In genomic region chr2:37322368-37322767, GRCh38 we compare ENCODE assay signal across 11 cellular contexts. TPM values are rescaled to one million over a fixed set of nuclear protein-coding genes. Genes with fewer than 3 reads are reported as not detected.
DNase-seq lines count a peak whose midpoint lies in the region; ATAC-seq and TF ChIP-seq lines count a peak whose summit lies in the region.
"Had no signal": no experiment of that assay in that cellular context is flagged by ENCODE, and none has a peak within 500 bp of the region (broad histone marks: within the 10 kb centered on the region; RNA-seq: fewer than 3 reads in every experiment).

No MANE protein-coding gene starts in this region.

- POLR2A ChIA-PET in activated CD8-positive, alpha-beta T cell treated with anti-CD3 and anti-CD28 coated beads for 36 hours (lab: Charles Lee), result interaction anchor here (0.6 to 1.1 kb wide), 2 partner anchors 243 to 549 kb away, joined by 3 read pairs; no protein-coding TSS in a partner anchor
- POLR2A ChIA-PET in activated CD8-positive, alpha-beta T cell treated with anti-CD3 and anti-CD28 coated beads, Interleukin-2, amount 10 ng/mL, durations not matched to agents 7 days and 5 days (lab: Charles Lee), result no interaction called here

- H2AFZ ChIP-seq in SU-DHL-6 (ENCODE audit: low read depth, low read length, severe bottlenecking), result no peak overlapping the region
- H2AFZ ChIP-seq in hepatocyte, result no peak overlapping the region

- H3K27ac ChIP-seq in SU-DHL-6 (ENCODE audit: low read depth, low read length), result peak overlapping the region; percentile 81
- H3K27ac ChIP-seq in hepatocyte, result no peak overlapping the region
- H3K27ac ChIP-seq in suprapubic skin, result no peak overlapping the region
- H3K27ac ChIP-seq: HL-60, SJCRH30 had no signal

- peak; percentile 26 for ATAC-seq in activated CD8-positive, alpha-beta T cell treated with anti-CD3 and anti-CD28 coated beads for 36 hours
- no peak for ATAC-seq in activated CD8-positive, alpha-beta T cell treated with anti-CD3 and anti-CD28 coated beads, Interleukin-2, amount 10 ng/mL, durations not matched to agents 7 days and 5 days
- no peak for ATAC-seq in HG02571 (IDR thresholded peaks at IDR 0.05; ENCODE audit: unreplicated experiment)

- H3K4me3 Mint-ChIP-seq in activated CD8-positive, alpha-beta T cell treated with anti-CD3 and anti-CD28 coated beads for 36 hours, result peak overlapping the region; percentile 93
- no peak overlapping the region for H3K4me3 Mint-ChIP-seq in activated CD8-positive, alpha-beta T cell treated with anti-CD3 and anti-CD28 coated beads, Interleukin-2, amount 10 ng/mL, durations not matched to agents 7 days and 5 days

- H3K4me1 ChIP-seq in hepatocyte (ENCODE audit: insufficient read depth) (peaks cover 14% of the 10 kb centered on the region), suprapubic skin (peaks cover 67% of the 10 kb centered on the region)

- peak overlapping the region; percentile 61 for H3K27ac Mint-ChIP-seq in activated CD8-positive, alpha-beta T cell treated with anti-CD3 and anti-CD28 coated beads for 36 hours
- H3K27ac Mint-ChIP-seq in activated CD8-positive, alpha-beta T cell treated with anti-CD3 and anti-CD28 coated beads, Interleukin-2, amount 10 ng/mL, durations not matched to agents 7 days and 5 days, result no peak overlapping the region

- H3K9me2 ChIP-seq in SU-DHL-6 (replicated peaks; ENCODE audit: insufficient read depth, low read length), result no peaks in the 10 kb centered on the region
- no peaks in the 10 kb centered on the region for H3K9me2 ChIP-seq in hepatocyte (replicated peaks; ENCODE audit: insufficient read depth)

- H3K79me2 ChIP-seq in SU-DHL-6 (ENCODE audit: insufficient read depth, low read length) (peaks cover 68% of the 10 kb centered on the region), hepatocyte (peaks cover 64% of the 10 kb centered on the region)

- peak overlapping the region; percentile 89 for H3K9ac ChIP-seq in SU-DHL-6 (ENCODE audit: low read length)

- no peaks in the 10 kb centered on the region for H3K9me3 ChIP-seq in SU-DHL-6 (ENCODE audit: insufficient read depth, low read length)
- no peaks in the 10 kb centered on the region for H3K9me3 ChIP-seq in hepatocyte (ENCODE audit: low read depth)
- no peaks in the 10 kb centered on the region for H3K9me3 ChIP-seq in suprapubic skin
- H3K9me3 ChIP-seq: SJCRH30 had no signal

- no peak for DNase-seq in activated CD8-positive, alpha-beta T cell treated with anti-CD3 and anti-CD28 coated beads for 36 hours
- no peak for DNase-seq in activated CD8-positive, alpha-beta T cell treated with anti-CD3 and anti-CD28 coated beads, Interleukin-2, amount 10 ng/mL, durations not matched to agents 7 days and 5 days
- DNase-seq in hepatocyte (ENCODE audit: low spot score) (no peak), suprapubic skin (ENCODE audit: low spot score in 2 of 2) (no peak), ecto neural progenitor cell (ENCODE audit: low spot score) (no peak)
- no peak for DNase-seq in stimulated activated CD4-positive, alpha-beta T cell treated with anti-CD3 and anti-CD28 coated beads, Interleukin-4, amount 100 ng/mL, for 24 hours
- DNase-seq: activated naive CD4-positive, alpha-beta T cell treated with Interleukin-2 at 50 U/mL for 16 hours had no signal

- intact Hi-C loops in activated CD8-positive, alpha-beta T cell treated with anti-CD3 and anti-CD28 coated beads for 36 hours (cut with micrococcal nuclease), result loop anchor here (5.0 kb wide), 1 partner anchor 70 kb away; no protein-coding TSS in a partner anchor

- H3K27me3 ChIP-seq in SU-DHL-6 (ENCODE audit: low read length) (no peaks in the 10 kb centered on the region), hepatocyte (no peaks in the 10 kb centered on the region), suprapubic skin (no peaks in the 10 kb centered on the region)
- H3K27me3 ChIP-seq: SJCRH30 had no signal

- H3K9me3 Mint-ChIP-seq in activated CD8-positive, alpha-beta T cell treated with anti-CD3 and anti-CD28 coated beads for 36 hours, result no peaks in the 10 kb centered on the region
- no peaks in the 10 kb centered on the region for H3K9me3 Mint-ChIP-seq in activated CD8-positive, alpha-beta T cell treated with anti-CD3 and anti-CD28 coated beads, Interleukin-2, amount 10 ng/mL, durations not matched to agents 7 days and 5 days (ENCODE audit: insufficient read depth)

- H3F3A ChIP-seq in SU-DHL-6 (ENCODE audit: insufficient read depth), result peaks cover 42% of the 10 kb centered on the region

- CTCF ChIA-PET in activated CD8-positive, alpha-beta T cell treated with anti-CD3 and anti-CD28 coated beads for 36 hours (lab: Charles Lee), result interaction anchor here (0.6 to 1.6 kb wide), 5 partner anchors 19 to 103 kb away, joined by 3 to 7 read pairs (median 3); no protein-coding TSS in a partner anchor
- CTCF ChIA-PET in activated CD8-positive, alpha-beta T cell treated with anti-CD3 and anti-CD28 coated beads, Interleukin-2, amount 10 ng/mL, durations not matched to agents 7 days and 5 days (lab: Charles Lee), result interaction anchor here (1.4 to 2.2 kb wide), 3 partner anchors 16 to 555 kb away, joined by 4 to 6 read pairs (median 5); no protein-coding TSS in a partner anchor

- H3K4me3 ChIP-seq in SU-DHL-6 (ENCODE audit: insufficient read depth, low read length, poor library complexity, severe bottlenecking) (peak overlapping the region; percentile 98), hepatocyte (no peak overlapping the region), suprapubic skin (peak overlapping the region; percentile 82)

- H3K4me1 Mint-ChIP-seq in activated CD8-positive, alpha-beta T cell treated with anti-CD3 and anti-CD28 coated beads for 36 hours (ENCODE audit: low read depth), result peaks cover 52% of the 10 kb centered on the region
- peaks cover 49% of the 10 kb centered on the region for H3K4me1 Mint-ChIP-seq in activated CD8-positive, alpha-beta T cell treated with anti-CD3 and anti-CD28 coated beads, Interleukin-2, amount 10 ng/mL, durations not matched to agents 7 days and 5 days (ENCODE audit: low read depth)

- H3K4me2 ChIP-seq in SU-DHL-6 (ENCODE audit: low read depth, low read length, poor library complexity, severe bottlenecking), result peak overlapping the region; percentile 98
- peak overlapping the region; percentile 89 for H3K4me2 ChIP-seq in hepatocyte

- H3K27me3 Mint-ChIP-seq in activated CD8-positive, alpha-beta T cell treated with anti-CD3 and anti-CD28 coated beads for 36 hours, result peaks cover 8% of the 10 kb centered on the region
- peaks cover 19% of the 10 kb centered on the region for H3K27me3 Mint-ChIP-seq in activated CD8-positive, alpha-beta T cell treated with anti-CD3 and anti-CD28 coated beads, Interleukin-2, amount 10 ng/mL, durations not matched to agents 7 days and 5 days (ENCODE audit: low read depth)

- H4K20me1 ChIP-seq in SU-DHL-6 (ENCODE audit: low read depth, low read length) (peaks cover 9% of the 10 kb centered on the region), hepatocyte (ENCODE audit: insufficient read depth, poor library complexity, severe bottlenecking) (peaks cover 18% of the 10 kb centered on the region)

- TF ChIP-seq EP300 in suprapubic skin (IDR thresholded peaks at IDR 0.05), result no peak

- no peak for TF ChIP-seq CTCF in activated CD8-positive, alpha-beta T cell treated with anti-CD3 and anti-CD28 coated beads for 36 hours (IDR thresholded peaks at IDR 0.05)
- TF ChIP-seq CTCF in SU-DHL-6 (IDR thresholded peaks at IDR 0.05; ENCODE audit: insufficient read depth, low read length, poor library complexity, severe bottlenecking), result no peak
- no peak for TF ChIP-seq CTCF in hepatocyte (IDR thresholded peaks at IDR 0.05; ENCODE audit: poor library complexity)
- TF ChIP-seq CTCF in suprapubic skin (IDR thresholded peaks at IDR 0.05), result no peak

- H3K36me3 ChIP-seq in SU-DHL-6 (ENCODE audit: low read length) (peaks cover 15% of the 10 kb centered on the region), hepatocyte (replicated peaks; ENCODE audit: insufficient read depth, low read depth) (no peaks in the 10 kb centered on the region), suprapubic skin (no peaks in the 10 kb centered on the region)

- TF ChIP-seq POLR2A in suprapubic skin (IDR thresholded peaks at IDR 0.05), result no peak

- H3K36me3 Mint-ChIP-seq in activated CD8-positive, alpha-beta T cell treated with anti-CD3 and anti-CD28 coated beads for 36 hours (ENCODE audit: low read depth), result peaks cover 18% of the 10 kb centered on the region
- H3K36me3 Mint-ChIP-seq in activated CD8-positive, alpha-beta T cell treated with anti-CD3 and anti-CD28 coated beads, Interleukin-2, amount 10 ng/mL, durations not matched to agents 7 days and 5 days (ENCODE audit: low read depth), result peaks cover 17% of the 10 kb centered on the region

RNA-seq across cellular contexts. Expression of gene PRKD3, which starts 2.3 kb away (rescaled TPM):
- total RNA-seq in activated CD8-positive, alpha-beta T cell treated with anti-CD3 and anti-CD28 coated beads for 36 hours, result 10 to 100 TPM; 23.8 to 25.6 TPM
- total RNA-seq in activated CD8-positive, alpha-beta T cell treated with anti-CD3 and anti-CD28 coated beads, Interleukin-2, amount 10 ng/mL, durations not matched to agents 7 days and 5 days, result 10 to 100 TPM; 18.7 to 21.5 TPM
- total RNA-seq in hepatocyte (35.9 and 36.4 TPM in 2 replicates), suprapubic skin (10 to 100 TPM; 20.8 to 50.0 (median 34.3) TPM)
- polyA plus RNA-seq in hepatocyte, result 17.3 and 20.7 TPM in 2 replicates

RNA-seq across cellular contexts. Expression of gene QPCT, which starts 22.1 kb away (rescaled TPM):
- under 1 TPM; 0.29 to 0.56 TPM for total RNA-seq in activated CD8-positive, alpha-beta T cell treated with anti-CD3 and anti-CD28 coated beads for 36 hours
- total RNA-seq in activated CD8-positive, alpha-beta T cell treated with anti-CD3 and anti-CD28 coated beads, Interleukin-2, amount 10 ng/mL, durations not matched to agents 7 days and 5 days, result not detected
- total RNA-seq in hepatocyte (2.0 TPM in 1 of 2 replicates, not detected in the other), suprapubic skin (10 to 100 TPM; 20.7 to 75.5 (median 47.6) TPM)
- polyA plus RNA-seq in hepatocyte, result 0.36 and 0.81 TPM in 2 replicates
